Comparison of ENCODE assay signal across 1 cellular context in the genomic region with DNA sequence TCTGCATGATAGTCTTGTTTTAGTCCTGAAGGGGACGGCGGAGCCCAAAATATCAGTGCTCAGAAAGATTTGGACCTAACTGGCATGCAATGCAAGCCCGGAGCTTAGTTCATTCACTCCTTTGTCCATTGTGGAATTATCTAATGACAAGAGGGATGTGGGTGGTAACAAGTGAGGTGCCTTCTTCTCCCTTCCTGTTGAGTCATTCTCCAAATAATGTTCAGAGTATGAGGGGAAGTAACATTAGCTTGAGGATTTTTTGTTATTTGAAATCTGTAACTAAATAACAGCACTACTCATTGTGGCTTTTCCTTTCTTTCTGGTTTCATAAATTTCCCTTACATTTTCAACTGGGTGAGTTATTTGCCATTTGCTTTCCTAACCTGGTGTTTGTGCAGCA.
TF ChIP-seq lines count a peak whose summit lies in the region.

No MANE protein-coding gene starts in this region.

TF ChIP-seq in SK-N-SH, 30 proteins besides CTCF, POLR2A, EP300 and RAD21 (continued from another document):
- TF ChIP-seq, protein P1, sequence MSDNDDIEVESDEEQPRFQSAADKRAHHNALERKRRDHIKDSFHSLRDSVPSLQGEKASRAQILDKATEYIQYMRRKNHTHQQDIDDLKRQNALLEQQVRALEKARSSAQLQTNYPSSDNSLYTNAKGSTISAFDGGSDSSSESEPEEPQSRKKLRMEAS (IDR thresholded peaks at IDR 0.05; ENCODE audit: low read depth), result no peak
- TF ChIP-seq, protein P2, sequence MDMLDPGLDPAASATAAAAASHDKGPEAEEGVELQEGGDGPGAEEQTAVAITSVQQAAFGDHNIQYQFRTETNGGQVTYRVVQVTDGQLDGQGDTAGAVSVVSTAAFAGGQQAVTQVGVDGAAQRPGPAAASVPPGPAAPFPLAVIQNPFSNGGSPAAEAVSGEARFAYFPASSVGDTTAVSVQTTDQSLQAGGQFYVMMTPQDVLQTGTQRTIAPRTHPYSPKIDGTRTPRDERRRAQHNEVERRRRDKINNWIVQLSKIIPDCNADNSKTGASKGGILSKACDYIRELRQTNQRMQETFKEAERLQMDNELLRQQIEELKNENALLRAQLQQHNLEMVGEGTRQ (IDR thresholded peaks at IDR 0.05; ENCODE audit: borderline replicate concordance, low read depth, low read length), result no peak
- no peak for TF ChIP-seq FOSL2 (IDR thresholded peaks at IDR 0.05; ENCODE audit: borderline replicate concordance, low read depth)
- TF ChIP-seq, protein P3, sequence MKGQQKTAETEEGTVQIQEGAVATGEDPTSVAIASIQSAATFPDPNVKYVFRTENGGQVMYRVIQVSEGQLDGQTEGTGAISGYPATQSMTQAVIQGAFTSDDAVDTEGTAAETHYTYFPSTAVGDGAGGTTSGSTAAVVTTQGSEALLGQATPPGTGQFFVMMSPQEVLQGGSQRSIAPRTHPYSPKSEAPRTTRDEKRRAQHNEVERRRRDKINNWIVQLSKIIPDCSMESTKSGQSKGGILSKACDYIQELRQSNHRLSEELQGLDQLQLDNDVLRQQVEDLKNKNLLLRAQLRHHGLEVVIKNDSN (IDR thresholded peaks at IDR 0.05; ENCODE audit: borderline replicate concordance, low read depth), result no peak
- TF ChIP-seq EZH2phosphoT487 (IDR thresholded peaks at IDR 0.05; ENCODE audit: borderline replicate concordance, low read depth), result no peak
